Comparison of ENCODE assay signal across 25 cellular contexts in the genomic region with DNA sequence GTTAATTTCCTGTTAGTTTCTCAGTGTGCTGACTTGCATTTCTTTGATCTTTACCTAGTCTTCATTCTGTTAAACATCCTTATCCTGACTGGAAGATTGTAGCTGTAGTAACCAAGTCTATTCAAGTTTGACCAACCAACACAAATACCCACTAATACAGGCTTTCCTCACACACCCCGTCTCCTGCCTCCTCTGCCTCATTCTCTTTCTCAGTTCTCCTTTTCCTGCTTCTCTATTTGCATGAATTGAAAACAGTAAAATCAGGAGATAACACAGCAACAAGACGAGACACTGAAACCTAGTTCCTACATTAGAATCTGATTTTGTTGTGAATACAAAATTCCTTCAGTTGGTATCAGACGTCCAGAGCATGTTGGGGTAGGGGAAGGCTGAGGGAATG.
A peak's percentile ranks its signal among the peaks of the same experiment; 100 is the strongest.
DNase-seq lines count a peak whose midpoint lies in the region; ATAC-seq and TF ChIP-seq lines count a peak whose summit lies in the region.
"Had no signal": no experiment of that assay in that cellular context is flagged by ENCODE, and none has a peak within 500 bp of the region (broad histone marks: within the 10 kb centered on the region; RNA-seq: fewer than 3 reads in every experiment).

No MANE protein-coding gene starts in this region.

- peaks cover 7% of the 10 kb centered on the region for H3K4me1 ChIP-seq in neural progenitor cell
- H3K4me1 ChIP-seq: heart right ventricle, SJCRH30, suprapubic skin, uterus had no signal

- no peaks in the 10 kb centered on the region for H4K20me1 ChIP-seq in neural progenitor cell (ENCODE audit: low read depth)

- H3K79me2 ChIP-seq in neural progenitor cell (ENCODE audit: low read depth) = no peaks in the 10 kb centered on the region

- H3K27me3 Mint-ChIP-seq in neural progenitor cell (ENCODE audit: insufficient read depth, low read depth) = no peaks in the 10 kb centered on the region

- no peaks in the 10 kb centered on the region for H3K9me3 ChIP-seq in neural progenitor cell (ENCODE audit: low read depth)
- H3K9me3 ChIP-seq: SJCRH30, suprapubic skin, uterus had no signal

- H3K36me3 ChIP-seq in neural progenitor cell = no peaks in the 10 kb centered on the region
- H3K36me3 ChIP-seq: heart right ventricle, SJCRH30, suprapubic skin, uterus had no signal

- H3F3A ChIP-seq in neural progenitor cell (ENCODE audit: low read depth) = no peaks in the 10 kb centered on the region

- H3K36me3 Mint-ChIP-seq in neural progenitor cell = no peaks in the 10 kb centered on the region
- H3K36me3 Mint-ChIP-seq: stimulated activated effector memory CD8-positive, alpha-beta T cell treated with anti-CD3 and anti-CD28 coated beads, Interleukin-12 subunit alpha, Interleukin-12 subunit beta, amount 100 ng/mL, for 72 hours had no signal

- H3K27ac Mint-ChIP-seq in neural progenitor cell = no peak overlapping the region
- H3K27ac Mint-ChIP-seq: stimulated activated effector memory CD8-positive, alpha-beta T cell treated with anti-CD3 and anti-CD28 coated beads, Interleukin-12 subunit alpha, Interleukin-12 subunit beta, amount 100 ng/mL, for 72 hours had no signal

- no peaks in the 10 kb centered on the region for H3K27me3 ChIP-seq in neural progenitor cell
- H3K27me3 ChIP-seq: heart right ventricle, SJCRH30, suprapubic skin, uterus had no signal

- H3K9me3 Mint-ChIP-seq in neural progenitor cell = peaks cover 3% of the 10 kb centered on the region

- H3K4me2 ChIP-seq in neural progenitor cell = no peak overlapping the region
- H3K4me2 ChIP-seq: smooth muscle cell had no signal

- ATAC-seq in GM19438 (IDR thresholded peaks at IDR 0.05; ENCODE audit: low read depth, unreplicated experiment) (peak; percentile 60), HG03354 (IDR thresholded peaks at IDR 0.05; ENCODE audit: poor library complexity, severe bottlenecking, unreplicated experiment) (peak; percentile 43), HG02798 (IDR thresholded peaks at IDR 0.05; ENCODE audit: poor library complexity, unreplicated experiment) (no peak)
- ATAC-seq: heart right ventricle; HepG2; stimulated activated effector memory CD8-positive, alpha-beta T cell treated with anti-CD3 and anti-CD28 coated beads, Interleukin-12 subunit alpha, Interleukin-12 subunit beta, amount 100 ng/mL, for 72 hours had no signal

- peaks cover 8% of the 10 kb centered on the region for H3K4me1 Mint-ChIP-seq in neural progenitor cell
- H3K4me1 Mint-ChIP-seq: stimulated activated effector memory CD8-positive, alpha-beta T cell treated with anti-CD3 and anti-CD28 coated beads, Interleukin-12 subunit alpha, Interleukin-12 subunit beta, amount 100 ng/mL, for 72 hours had no signal

- H3K27ac ChIP-seq in neural progenitor cell = no peak overlapping the region
- H3K27ac ChIP-seq: heart right ventricle, HL-60, SJCRH30, suprapubic skin, uterus had no signal

- H3K4me3 Mint-ChIP-seq in neural progenitor cell = no peak overlapping the region
- H3K4me3 Mint-ChIP-seq: stimulated activated effector memory CD8-positive, alpha-beta T cell treated with anti-CD3 and anti-CD28 coated beads, Interleukin-12 subunit alpha, Interleukin-12 subunit beta, amount 100 ng/mL, for 72 hours had no signal

- TF ChIP-seq CTCF in neural progenitor cell (IDR thresholded peaks at IDR 0.05) = no peak

- H3K9ac ChIP-seq in neural progenitor cell = no peak overlapping the region

- H3K4me3 ChIP-seq in neural progenitor cell = no peak overlapping the region
- H3K4me3 ChIP-seq: heart right ventricle, SJCRH30, smooth muscle cell, suprapubic skin, uterus had no signal

- DNase-seq in RPMI8226 (peak; percentile 36), neural progenitor cell (ENCODE audit: low spot score) (no peak)
- no peak for DNase-seq in stimulated activated CD4-positive, alpha-beta T cell treated with anti-CD3 and anti-CD28 coated beads, Interleukin-15, amount 100 ng/mL, for 24 hours
- DNase-seq in activated CD4-positive, alpha-beta T cell treated with anti-CD3 and anti-CD28 coated beads for 48 hours = no peak
- DNase-seq: activated CD4-positive, alpha-beta T cell treated with anti-CD3 and anti-CD28 coated beads for 1 hour; activated gamma-delta T cell; C1 segment of cervical spinal cord; cerebellar nuclear complex; GOT3; heart right ventricle; Kasumi-1; NCI-H1092; NCI-H2029; NCI-H2227 treated with DMSO at 0.1 percent for 48 hours; NCI-H748 treated with DMSO at 0.1 percent for 48 hours; SJCRH30; uterus had no signal

- H2AFZ ChIP-seq in neural progenitor cell (replicated peaks) = peak overlapping the region; percentile 57
